Comparison of ENCODE assay signal across 12 cellular contexts in the genomic region with DNA sequence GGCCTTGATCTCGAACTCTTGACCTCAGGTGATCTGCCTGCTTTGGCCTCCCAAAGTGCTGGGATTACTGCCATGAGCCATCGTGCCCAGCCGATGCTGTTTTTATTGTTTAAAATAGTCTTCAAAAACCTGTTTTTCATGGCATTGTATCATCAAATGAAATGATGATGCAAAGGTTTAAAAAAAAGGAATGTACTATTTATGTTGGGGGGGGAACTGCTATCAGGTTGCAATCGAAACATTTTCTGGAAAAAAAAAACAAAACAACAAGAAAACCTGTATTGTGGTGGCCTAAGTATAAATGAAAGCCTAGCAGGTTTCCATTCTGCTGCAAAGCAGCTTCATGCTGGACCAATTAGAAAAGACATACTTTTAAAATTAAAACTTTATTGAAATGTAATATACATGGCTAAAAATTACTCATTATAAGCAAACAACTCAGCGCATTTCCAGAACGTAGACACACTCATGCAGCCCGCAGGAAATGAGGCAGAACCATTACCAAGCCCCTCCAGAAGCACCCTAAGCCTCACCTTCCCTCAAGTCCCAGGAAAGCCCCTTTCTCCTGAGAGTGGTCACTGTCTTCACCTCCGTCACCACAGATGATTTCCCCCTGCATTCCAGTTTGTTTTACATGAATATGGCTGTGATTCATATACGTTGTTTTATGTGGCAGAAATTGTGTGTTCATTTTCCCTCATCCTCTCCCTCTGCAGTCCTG. TPM values are rescaled to one million over a fixed set of nuclear protein-coding genes. Genes with fewer than 3 reads are reported as not detected.
DNase-seq lines count a peak whose midpoint lies in the region; ATAC-seq and TF ChIP-seq lines count a peak whose summit lies in the region.
"Had no signal": no experiment of that assay in that cellular context is flagged by ENCODE, and none has a peak within 500 bp of the region (broad histone marks: within the 10 kb centered on the region; RNA-seq: fewer than 3 reads in every experiment).

No MANE protein-coding gene starts in this region.

- CTCF ChIA-PET in Caco-2 (lab: Charles Lee), result no interaction called here

- H3K27ac Mint-ChIP-seq in Caco-2 (ENCODE audit: unreplicated experiment) (peak overlapping the region; percentile 77), HFFc6 (peak overlapping the region; percentile 69), naive B cell (peak overlapping the region in 4 of 6 donors; percentile 49 to 69 (median 60))

- intact Hi-C loops in Caco-2 (cut with micrococcal nuclease; ENCODE audit: unreplicated experiment), result loop anchor here (1.0 kb wide), 1 partner anchor 188 kb away; no protein-coding TSS in a partner anchor

- H3K4me3 Mint-ChIP-seq in Caco-2 (ENCODE audit: unreplicated experiment) (no peak overlapping the region), HFFc6 (peak overlapping the region; percentile 28; the same call in 1 of the 2 replicates), naive B cell (no peak overlapping the region)

- H3K9me3 Mint-ChIP-seq in Caco-2 (ENCODE audit: unreplicated experiment), result no peaks in the 10 kb centered on the region
- H3K9me3 Mint-ChIP-seq in HFFc6, result no peaks in the 10 kb centered on the region
- H3K9me3 Mint-ChIP-seq in naive B cell, result no peaks in the 10 kb centered on the region

- H3K4me1 Mint-ChIP-seq in Caco-2 (ENCODE audit: low read depth, unreplicated experiment) (peaks cover 13% of the 10 kb centered on the region), HFFc6 (ENCODE audit: low read depth) (peaks cover 19% of the 10 kb centered on the region), naive B cell (peaks cover 6 to 45% (median 19%) of the 10 kb centered on the region in 3 donors)

- H3K4me1 ChIP-seq in Caco-2, result peaks cover 24% of the 10 kb centered on the region

- ATAC-seq in naive B cell (ENCODE audit: low read depth in 2 of 2), result no peak

- no TSS peak for BruUV-seq in Caco-2 (replicated peaks; lab: Mats Ljungman, UMichigan)

- H3K27ac ChIP-seq in brain microvascular endothelial cell, result peak overlapping the region; percentile 95

- POLR2A ChIA-PET in Caco-2 (lab: Charles Lee), result no interaction called here

- H3K4me3 ChIP-seq in Caco-2 (ENCODE audit: low read depth, low read length) (no peak overlapping the region), brain microvascular endothelial cell (ENCODE audit: low read depth, low read length) (no peak overlapping the region), MG63 (no peak overlapping the region)
- H3K4me3 ChIP-seq: transverse colon had no signal

- in situ Hi-C loops in brain microvascular endothelial cell (cut with HindIII; ENCODE audit: low pct_ligation_motif_present, low sequenced_read_pairs), result no loop called here

- H3K36me3 ChIP-seq in Caco-2 (ENCODE audit: control insufficient read depth, insufficient read depth, low read length) (peaks cover 2% of the 10 kb centered on the region), brain microvascular endothelial cell (replicated peaks) (peaks cover 13% of the 10 kb centered on the region), MG63 (peaks cover 11% of the 10 kb centered on the region)

- DNase-seq in Caco-2 (no peak), HFFc6 (peak; percentile 21), brain microvascular endothelial cell (peak; percentile 64), naive B cell (no peak), KG1 (lab: John Stamatoyannopoulos, UW) (no peak), NCI-H2081 (lab: John Stamatoyannopoulos, UW) (no peak), NCI-H345 treated with DMSO at 0.1 percent for 48 hours (lab: John Stamatoyannopoulos, UW; ENCODE audit: unreplicated experiment) (no peak), MG63 (no peak)
- DNase-seq: activated CD8-positive, alpha-beta memory T cell treated with anti-CD3 and anti-CD28 coated beads, Interleukin-2, amount 50 U/mL, for 4 hours; occipital lobe; stimulated activated CD4-positive, alpha-beta T cell treated with anti-CD3 and anti-CD28 coated beads, Interleukin-4, amount 100 ng/mL, for 1 hour; transverse colon had no signal

- H3K36me3 Mint-ChIP-seq in Caco-2 (ENCODE audit: insufficient read depth, unreplicated experiment), result peaks cover 26% of the 10 kb centered on the region
- H3K36me3 Mint-ChIP-seq in HFFc6 (ENCODE audit: low read depth), result peaks cover 7% of the 10 kb centered on the region
- H3K36me3 Mint-ChIP-seq in naive B cell, result peaks cover 4 to 7% of the 10 kb centered on the region in 2 donors

- no peak for TF ChIP-seq CTCF in Caco-2 (IDR thresholded peaks at IDR 0.05; ENCODE audit: insufficient read depth in 1 of 2, low read depth in 1 of 2, low read length in 1 of 2, severe bottlenecking in 1 of 2, unreplicated experiment in 1 of 2)
- no peak for TF ChIP-seq CTCF in HFFc6 (IDR thresholded peaks at IDR 0.05)
- TF ChIP-seq CTCF in brain microvascular endothelial cell (IDR thresholded peaks at IDR 0.05; ENCODE audit: low read depth, low read length, missing control alignments), result no peak

- H3K27me3 Mint-ChIP-seq in Caco-2 (ENCODE audit: insufficient read depth, unreplicated experiment), result no peaks in the 10 kb centered on the region
- H3K27me3 Mint-ChIP-seq in HFFc6 (ENCODE audit: insufficient read depth), result no peaks in the 10 kb centered on the region; the same call in 1 of the 2 replicates
- no peaks in the 10 kb centered on the region for H3K27me3 Mint-ChIP-seq in naive B cell

- H3K27me3 ChIP-seq in Caco-2 (replicated peaks; ENCODE audit: control insufficient read depth, insufficient read depth, low read length) (no peaks in the 10 kb centered on the region), brain microvascular endothelial cell (replicated peaks) (no peaks in the 10 kb centered on the region), MG63 (no peaks in the 10 kb centered on the region)
- H3K27me3 ChIP-seq: transverse colon had no signal

- H3K9me3 ChIP-seq in Caco-2, result no peaks in the 10 kb centered on the region
- no peaks in the 10 kb centered on the region for H3K9me3 ChIP-seq in MG63
- H3K9me3 ChIP-seq: transverse colon had no signal

RNA-seq across cellular contexts. Expression of gene GPR107, which starts 19.0 kb away (rescaled TPM):
- total RNA-seq in Caco-2 (2022), result 49.8 and 53.1 TPM in 2 replicates
- 10 to 100 TPM; 44.9 to 51.2 (median 48.5) TPM for total RNA-seq in HFFc6 (2021; fragmentation: NEBNext Ultra II Directional; extraction: Animal tissue kit (Norgen Biotek cat#: 25700))
- 1 to 10 TPM in 5 of 6 donors, under 1 TPM in 1; 0.27 to 4.4 (median 3.4) TPM for polyA plus RNA-seq in naive B cell (ENCODE audit: low read depth in 6 of 6)
- 10.9 and 11.8 TPM in 2 replicates for total RNA-seq in MG63 (2014; rRNA removed; shearing (Covaris generic); ENCODE audit: low replicate concordance)

RNA-seq across cellular contexts. Expression of gene FNBP1, which starts 29.7 kb away (rescaled TPM):
- 33.2 and 34.3 TPM in 2 replicates for total RNA-seq in Caco-2 (2022)
- total RNA-seq in HFFc6 (2021; fragmentation: NEBNext Ultra II Directional; extraction: Animal tissue kit (Norgen Biotek cat#: 25700)), result 10 to 100 TPM; 34.7 to 40.6 (median 35.5) TPM
- 100 to 1,000 TPM; 103 to 178 (median 154) TPM for polyA plus RNA-seq in naive B cell (ENCODE audit: low read depth in 6 of 6)
- total RNA-seq in MG63 (2014; rRNA removed; shearing (Covaris generic); ENCODE audit: low replicate concordance), result 18.9 and 28.1 TPM in 2 replicates

Comparison
In these comparisons a context has a peak if more than half of its experiments do, and no peak if none do; other contexts are left out.
1. DNase-seq: peak in HFFc6 (single experiment) and brain microvascular endothelial cell (single experiment); none in Caco-2 (0 of 2), naive B cell (single experiment), KG1 (single experiment), NCI-H2081 (0 of 2), NCI-H345 treated with DMSO at 0.1 percent for 48 hours (single experiment) and MG63 (single experiment).
2. Peak in every context shown above with its lines, with median percentiles within 50 percentile points of each other: H3K27ac Mint-ChIP-seq.